In the genomic region with DNA sequence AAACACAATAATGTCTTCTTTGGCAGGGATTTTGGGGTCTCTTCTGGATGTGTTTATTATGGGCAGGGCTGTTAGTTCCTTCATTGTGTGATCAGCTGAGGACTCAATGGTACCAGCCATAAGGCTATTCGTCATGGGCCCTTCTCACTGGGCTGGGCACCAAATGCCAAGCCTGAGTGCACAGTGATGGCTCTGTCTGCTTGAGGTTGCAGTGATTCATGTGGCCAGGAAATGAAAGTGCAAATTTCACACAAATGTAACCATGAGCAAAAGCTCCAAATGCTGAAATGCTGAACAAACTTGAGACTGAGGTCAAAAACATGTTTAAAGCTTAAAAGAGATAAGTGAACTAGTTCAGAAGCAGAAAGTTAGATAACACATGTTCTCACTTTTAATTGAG, we compare ENCODE assay signal across 13 cellular contexts.
DNase-seq lines count a peak whose midpoint lies in the region; ATAC-seq, FAIRE-seq and TF ChIP-seq lines count a peak whose summit lies in the region.
"Had no signal": no experiment of that assay in that cellular context is flagged by ENCODE, and none has a peak within 500 bp of the region (broad histone marks: within the 10 kb centered on the region; RNA-seq: fewer than 3 reads in every experiment).

No MANE protein-coding gene starts in this region.

- peaks cover 0 to 5% of the 10 kb centered on the region in 2 donors for H3K27me3 Mint-ChIP-seq in natural killer cell (ENCODE audit: low read depth in 2 of 2)
- H3K27me3 Mint-ChIP-seq in CD8-positive, alpha-beta T cell (ENCODE audit: low read depth), result peaks cover 2% of the 10 kb centered on the region

- H3K4me1 Mint-ChIP-seq in natural killer cell, result no peaks in the 10 kb centered on the region
- no peaks in the 10 kb centered on the region for H3K4me1 Mint-ChIP-seq in CD8-positive, alpha-beta T cell (ENCODE audit: low read depth)

- intact Hi-C loops in natural killer cell (cut with micrococcal nuclease), result no loop called here
- intact Hi-C loops in CD8-positive, alpha-beta T cell (cut with DNase I, micrococcal nuclease), result no loop called here

- H3K4me3 ChIP-seq in CD8-positive, alpha-beta T cell (ENCODE audit: low read depth, low read length), result no peak overlapping the region
- H3K4me3 ChIP-seq: esophagus squamous epithelium had no signal

- no peak for TF ChIP-seq POLR2A in H54 (IDR thresholded peaks at IDR 0.05; ENCODE audit: low read depth, low read length)

- H3K36me3 ChIP-seq in CD8-positive, alpha-beta T cell (ENCODE audit: insufficient read depth, low read length), result no peaks in the 10 kb centered on the region
- H3K36me3 ChIP-seq: esophagus squamous epithelium had no signal

- no peaks in the 10 kb centered on the region for H3K4me1 ChIP-seq in CD8-positive, alpha-beta T cell (ENCODE audit: insufficient read depth, low read length)
- H3K4me1 ChIP-seq: esophagus squamous epithelium had no signal

- no peaks in the 10 kb centered on the region for H3K36me3 Mint-ChIP-seq in natural killer cell
- H3K36me3 Mint-ChIP-seq in CD8-positive, alpha-beta T cell, result no peaks in the 10 kb centered on the region
- H3K36me3 Mint-ChIP-seq: activated naive CD4-positive, alpha-beta T cell treated with anti-CD3 and anti-CD28 coated beads, Interleukin-2, amount 50 U/mL, for 72 hours had no signal

- CTCF ChIA-PET in CD8-positive, alpha-beta T cell (lab: Charles Lee), result no interaction called here

- no peak overlapping the region for H3K4me3 Mint-ChIP-seq in natural killer cell
- H3K4me3 Mint-ChIP-seq in CD8-positive, alpha-beta T cell, result no peak overlapping the region

- no peak overlapping the region for H3K27ac Mint-ChIP-seq in natural killer cell
- no peak overlapping the region for H3K27ac Mint-ChIP-seq in CD8-positive, alpha-beta T cell
- H3K27ac Mint-ChIP-seq: activated naive CD4-positive, alpha-beta T cell treated with anti-CD3 and anti-CD28 coated beads, Interleukin-2, amount 50 U/mL, for 72 hours had no signal

- ATAC-seq in GM18873 (IDR thresholded peaks at IDR 0.05; ENCODE audit: low FRiP score, unreplicated experiment) (peak; percentile 91), HG03565 (IDR thresholded peaks at IDR 0.05; ENCODE audit: unreplicated experiment) (peak; percentile 98), natural killer cell (no peak), SK-N-SH treated with all-trans-retinoic acid at 6 μM for 48 hours (no peak)
- ATAC-seq in CD8-positive, alpha-beta T cell, result no peak
- ATAC-seq: activated naive CD4-positive, alpha-beta T cell treated with anti-CD3 and anti-CD28 coated beads, Interleukin-2, amount 50 U/mL, for 72 hours had no signal

- POLR2A ChIA-PET in CD8-positive, alpha-beta T cell (lab: Charles Lee), result no interaction called here

- no peaks in the 10 kb centered on the region for H3K9me3 Mint-ChIP-seq in natural killer cell
- H3K9me3 Mint-ChIP-seq in CD8-positive, alpha-beta T cell, result no peaks in the 10 kb centered on the region

- DNase-seq in H54 (ENCODE audit: insufficient read length, low spot score), result no peak
- peak; percentile 64 for DNase-seq in kidney glomerular epithelial cell (lab: John Stamatoyannopoulos, UW)
- DNase-seq in natural killer cell, result no peak
- DNase-seq in COR-L47 (lab: John Stamatoyannopoulos, UW), result no peak
- DNase-seq in CD8-positive, alpha-beta T cell, result no peak
- DNase-seq: activated CD4-positive, CD25-positive, alpha-beta regulatory T cell treated with anti-CD3 and anti-CD28 coated beads, Interleukin-2, amount 50 U/mL, for 72 hours; esophagus squamous epithelium; stimulated activated CD4-positive, alpha-beta T cell treated with anti-CD3 and anti-CD28 coated beads, Interleukin-15, amount 100 ng/mL, for 24 hours; substantia nigra had no signal

- peak; percentile 58 for FAIRE-seq in H54 (lab: Jason Lieb, UNC)

- no peaks in the 10 kb centered on the region for H3K9me3 ChIP-seq in CD8-positive, alpha-beta T cell (ENCODE audit: low read length)
- H3K9me3 ChIP-seq: esophagus squamous epithelium had no signal

- H3K27me3 ChIP-seq in CD8-positive, alpha-beta T cell (ENCODE audit: insufficient read depth, low read length), result no peaks in the 10 kb centered on the region
- H3K27me3 ChIP-seq: esophagus squamous epithelium had no signal

- TF ChIP-seq CTCF in natural killer cell (IDR thresholded peaks at IDR 0.05), result no peak
- no peak for TF ChIP-seq CTCF in CD8-positive, alpha-beta T cell (IDR thresholded peaks at IDR 0.05)

- H3K27ac ChIP-seq in CD8-positive, alpha-beta T cell (ENCODE audit: low read depth, low read length), result no peak overlapping the region
- H3K27ac ChIP-seq: esophagus squamous epithelium had no signal

TF ChIP-seq in SK-N-SH treated with all-trans-retinoic acid at 6 μM for 48 hours, 23 proteins besides CTCF, POLR2A, EP300 and RAD21:
- TF ChIP-seq BACH2 (CRISPR knock-in tag; IDR thresholded peaks at IDR 0.05; ENCODE audit: borderline replicate concordance), result no peak
- TF ChIP-seq ZNF70 (CRISPR knock-in tag; IDR thresholded peaks at IDR 0.05), result no peak
- TF ChIP-seq CSDC2 (CRISPR knock-in tag; IDR thresholded peaks at IDR 0.05), result no peak
- TF ChIP-seq GLIS3 (CRISPR knock-in tag; IDR thresholded peaks at IDR 0.05), result no peak
- no peak for TF ChIP-seq PPARA (CRISPR knock-in tag; IDR thresholded peaks at IDR 0.05; ENCODE audit: borderline replicate concordance)
- no peak for TF ChIP-seq TCF4 (CRISPR knock-in tag; IDR thresholded peaks at IDR 0.05; ENCODE audit: borderline replicate concordance)
- TF ChIP-seq TOX (CRISPR knock-in tag; IDR thresholded peaks at IDR 0.05; ENCODE audit: borderline replicate concordance), result no peak
- no peak for TF ChIP-seq ARNTL (CRISPR knock-in tag; IDR thresholded peaks at IDR 0.05; ENCODE audit: borderline replicate concordance, low read depth)
- TF ChIP-seq RARB (CRISPR knock-in tag; IDR thresholded peaks at IDR 0.05), result no peak
- TF ChIP-seq, protein P1, sequence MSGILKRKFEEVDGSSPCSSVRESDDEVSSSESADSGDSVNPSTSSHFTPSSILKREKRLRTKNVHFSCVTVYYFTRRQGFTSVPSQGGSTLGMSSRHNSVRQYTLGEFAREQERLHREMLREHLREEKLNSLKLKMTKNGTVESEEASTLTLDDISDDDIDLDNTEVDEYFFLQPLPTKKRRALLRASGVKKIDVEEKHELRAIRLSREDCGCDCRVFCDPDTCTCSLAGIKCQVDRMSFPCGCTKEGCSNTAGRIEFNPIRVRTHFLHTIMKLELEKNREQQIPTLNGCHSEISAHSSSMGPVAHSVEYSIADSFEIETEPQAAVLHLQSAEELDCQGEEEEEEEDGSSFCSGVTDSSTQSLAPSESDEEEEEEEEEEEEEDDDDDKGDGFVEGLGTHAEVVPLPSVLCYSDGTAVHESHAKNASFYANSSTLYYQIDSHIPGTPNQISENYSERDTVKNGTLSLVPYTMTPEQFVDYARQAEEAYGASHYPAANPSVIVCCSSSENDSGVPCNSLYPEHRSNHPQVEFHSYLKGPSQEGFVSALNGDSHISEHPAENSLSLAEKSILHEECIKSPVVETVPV (CRISPR knock-in tag; IDR thresholded peaks at IDR 0.05), result no peak
- TF ChIP-seq OSR1 (CRISPR knock-in tag; IDR thresholded peaks at IDR 0.05), result no peak
- no peak for TF ChIP-seq ZFP30 (CRISPR knock-in tag; IDR thresholded peaks at IDR 0.05)
- TF ChIP-seq TSHZ2 (CRISPR knock-in tag; IDR thresholded peaks at IDR 0.05), result no peak
TF ChIP-seq in SK-N-SH treated with all-trans-retinoic acid at 6 μM for 48 hours: peak in this region for 0.

Comparison
In these comparisons a context has a peak if more than half of its experiments do, and no peak if none do; other contexts are left out.
1. ATAC-seq: peak in GM18873 (single experiment) and HG03565 (single experiment); none in natural killer cell (0 of 3), SK-N-SH treated with all-trans-retinoic acid at 6 μM for 48 hours (single experiment) and CD8-positive, alpha-beta T cell (single experiment).